ENCODE assay signal across 13 cellular contexts in genomic region chr16:14088155-14088753, GRCh38. TPM values are rescaled to one million over a fixed set of nuclear protein-coding genes. Genes with fewer than 3 reads are reported as not detected.
DNase-seq lines count a peak whose midpoint lies in the region; ATAC-seq and TF ChIP-seq lines count a peak whose summit lies in the region.
"Had no signal": no experiment of that assay in that cellular context is flagged by ENCODE, and none has a peak within 500 bp of the region (broad histone marks: within the 10 kb centered on the region; RNA-seq: fewer than 3 reads in every experiment).

No MANE protein-coding gene starts in this region.

- DNase-seq in GM04504 (ENCODE audit: low read depth) = peak; percentile 15
- peak in 1 of 5 donors; percentile 41 for DNase-seq in heart left ventricle
- DNase-seq in putamen (ENCODE audit: low spot score) = peak; percentile 20
- no peak for DNase-seq in dermis blood vessel endothelial cell
- DNase-seq: activated CD4-positive, alpha-beta T cell treated with anti-CD3 and anti-CD28 coated beads, Interleukin-2, amount 10 ng/mL, durations not matched to agents 7 days and 5 days; activated naive CD4-positive, alpha-beta T cell; effector CD4-positive, alpha-beta T cell; NCI-H524; stimulated activated naive CD4-positive, alpha-beta T cell had no signal

- 68 to 84% (median 81%) methylated on average over 6 of the region's 6 CpGs for WGBS in heart left ventricle, 4 donors

- H3K36me3 ChIP-seq in heart left ventricle = peaks cover 0 to 4% (median 0%) of the 10 kb centered on the region in 9 donors

- intact Hi-C loops in heart left ventricle (cut with DNase I) = loop anchor here in 3 of 10 donors (5.0 to 10.0 kb wide), 2 partner anchors 97 to 99 kb away; no protein-coding TSS in a partner anchor

- peak overlapping the region; percentile 77 for H3K27ac ChIP-seq in angular gyrus (ENCODE audit: low read depth, low read length)
- peak overlapping the region in 2 of 12 donors; percentile 12 to 55 for H3K27ac ChIP-seq in heart left ventricle

- TF ChIP-seq POLR2A in heart left ventricle (IDR thresholded peaks at IDR 0.05) = no peak
- no peak for TF ChIP-seq POLR2A in GM18505 (IDR thresholded peaks at IDR 0.05; ENCODE audit: borderline replicate concordance, extremely low read depth, insufficient read depth, insufficient read length)

- H3K9me3 ChIP-seq in heart left ventricle = no peaks in the 10 kb centered on the region

- H3K4me1 ChIP-seq in heart left ventricle = peaks cover 0 to 59% (median 25%) of the 10 kb centered on the region in 12 donors

- ATAC-seq in heart left ventricle (peak; percentile 72 to 87 (median 81)), HG03469 (IDR thresholded peaks at IDR 0.05; ENCODE audit: unreplicated experiment) (no peak), GM18505 (IDR thresholded peaks at IDR 0.05; ENCODE audit: unreplicated experiment) (no peak), HG02884 (IDR thresholded peaks at IDR 0.05; ENCODE audit: unreplicated experiment) (no peak)

- H3K4me3 ChIP-seq in heart left ventricle = no peak overlapping the region

- TF ChIP-seq CTCF in heart left ventricle (IDR thresholded peaks at IDR 0.05) = no peak

- no peaks in the 10 kb centered on the region for H3K27me3 ChIP-seq in heart left ventricle

RNA-seq across cellular contexts. Expression of gene MRTFB, which starts 17.1 kb away (rescaled TPM):
- total RNA-seq in heart left ventricle (10 to 100 TPM; 16.3 to 38.3 (median 32.4) TPM), dermis blood vessel endothelial cell (19.1 and 20.8 TPM in 2 replicates)
- 1 to 10 TPM; 8.0 to 8.3 TPM for polyA plus RNA-seq in heart left ventricle

Comparison
In these comparisons a context has a peak if more than half of its experiments do, and no peak if none do; other contexts are left out.
1. ATAC-seq: peak in heart left ventricle (4 of 4); none in HG03469 (single experiment), GM18505 (single experiment) and HG02884 (single experiment).